ENCODE assay signal across 9 cellular contexts in the genomic region with DNA sequence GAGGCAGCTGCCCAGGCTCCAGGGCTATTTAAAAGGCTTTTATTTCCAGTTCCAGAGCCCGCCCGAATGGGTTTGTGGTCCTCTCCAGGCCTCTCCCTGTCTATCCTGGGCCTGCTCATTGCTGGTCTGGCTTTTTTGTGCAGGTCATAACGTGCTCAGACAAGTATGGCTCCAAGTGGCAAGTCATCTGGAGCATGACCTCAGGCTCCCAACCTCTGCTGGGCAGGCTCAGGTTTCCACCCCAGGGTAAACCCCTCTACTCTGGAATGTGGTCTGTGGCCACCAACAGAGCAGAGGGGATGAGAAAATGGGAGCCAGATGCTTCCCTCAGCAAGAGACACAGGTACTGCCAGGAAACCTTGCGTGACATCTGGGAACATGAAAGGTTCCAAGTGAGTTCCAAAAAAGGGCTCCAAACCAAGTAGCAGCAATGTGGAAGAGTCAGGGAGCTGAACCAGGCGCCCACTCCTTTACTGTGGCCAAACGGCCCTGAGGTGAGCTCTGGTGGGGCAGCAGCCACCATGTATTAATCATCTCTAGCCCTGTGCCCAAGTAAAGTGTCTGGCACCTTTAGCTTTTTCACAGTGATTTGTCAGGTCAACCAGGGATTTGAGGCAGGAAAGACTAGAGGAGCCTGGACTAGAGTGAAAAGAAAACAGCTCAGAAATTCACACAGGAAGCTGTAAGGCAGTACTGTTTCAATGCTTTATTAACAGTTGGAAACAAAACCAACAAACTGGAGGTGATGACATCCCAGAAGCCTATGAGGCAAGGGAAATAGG. TPM values are rescaled to one million over a fixed set of nuclear protein-coding genes. Genes with fewer than 3 reads are reported as not detected.
DNase-seq lines count a peak whose midpoint lies in the region; ATAC-seq, FAIRE-seq and TF ChIP-seq lines count a peak whose summit lies in the region.
"Had no signal": no experiment of that assay in that cellular context is flagged by ENCODE, and none has a peak within 500 bp of the region (broad histone marks: within the 10 kb centered on the region; RNA-seq: fewer than 3 reads in every experiment).

No MANE protein-coding gene starts in this region.

- DNase-seq in activated naive CD4-positive, alpha-beta T cell treated with anti-CD3 and anti-CD28 coated beads, Interleukin-2, amount 10 ng/mL, durations not matched to agents 7 days and 5 days = no peak
- no peak for DNase-seq in activated naive CD4-positive, alpha-beta T cell (lab: John Stamatoyannopoulos, UW)
- DNase-seq in HTR-8/SVneo (ENCODE audit: insufficient read length, low spot score) = peak; percentile 57
- no peak for DNase-seq in body of pancreas
- no peak for DNase-seq in lower lobe of right lung
- DNase-seq in urothelium cell line (ENCODE audit: low spot score) = peak; percentile 53
- DNase-seq in HUDEP-2 (lab: John Stamatoyannopoulos, UW; ENCODE audit: unreplicated experiment in 76 of 76) = no peak

- H3K9me3 ChIP-seq in body of pancreas = no peaks in the 10 kb centered on the region
- no peaks in the 10 kb centered on the region for H3K9me3 ChIP-seq in lower lobe of right lung

- H3K4me1 Mint-ChIP-seq in activated naive CD4-positive, alpha-beta T cell treated with anti-CD3 and anti-CD28 coated beads, Interleukin-2, amount 10 ng/mL, durations not matched to agents 7 days and 5 days = peaks cover 27% of the 10 kb centered on the region

- intact Hi-C loops in body of pancreas (cut with DNase I) = loop anchor here (10.0 kb wide), 1 partner anchor 100 kb away; the partner anchor contains the start of genes PCDHGA10 and PCDHGB7
- intact Hi-C loops in lower lobe of right lung (cut with DNase I) = no loop called here

- no peak for TF ChIP-seq POLR2A in body of pancreas (IDR thresholded peaks at IDR 0.05)

- ATAC-seq in body of pancreas (no peak), lower lobe of right lung (no peak), HG03342 (IDR thresholded peaks at IDR 0.05; ENCODE audit: unreplicated experiment) (no peak)

- H3K36me3 ChIP-seq in body of pancreas (replicated peaks in 1 of 2; ENCODE audit: insufficient read depth in 1 of 2, low read depth in 2 of 2) = peaks cover 0 to 13% of the 10 kb centered on the region in 2 donors
- peaks cover 63% of the 10 kb centered on the region for H3K36me3 ChIP-seq in lower lobe of right lung

- FAIRE-seq in HTR-8/SVneo (lab: Jason Lieb, UNC) (no peak), urothelium cell line (lab: Jason Lieb, UNC) (no peak)

- TF ChIP-seq CTCF in body of pancreas (IDR thresholded peaks at IDR 0.05) = no peak
- TF ChIP-seq CTCF in lower lobe of right lung (IDR thresholded peaks at IDR 0.05) = no peak

- H3K27ac Mint-ChIP-seq in activated naive CD4-positive, alpha-beta T cell treated with anti-CD3 and anti-CD28 coated beads, Interleukin-2, amount 10 ng/mL, durations not matched to agents 7 days and 5 days = peak overlapping the region; percentile 52

- H3K27ac ChIP-seq in body of pancreas (peak overlapping the region in 3 of 4 donors; percentile 58 to 65 (median 60)), lower lobe of right lung (peak overlapping the region; percentile 87)

- WGBS in body of pancreas, 2 donors = 71 to 75% methylated on average over 5 to 6 of the region's 6 CpGs

- no peak overlapping the region for H3K4me3 ChIP-seq in body of pancreas
- peak overlapping the region; percentile 64 for H3K4me3 ChIP-seq in lower lobe of right lung

- H3K4me3 Mint-ChIP-seq in activated naive CD4-positive, alpha-beta T cell treated with anti-CD3 and anti-CD28 coated beads, Interleukin-2, amount 10 ng/mL, durations not matched to agents 7 days and 5 days = no peak overlapping the region

- no peaks in the 10 kb centered on the region for H3K9me3 Mint-ChIP-seq in activated naive CD4-positive, alpha-beta T cell treated with anti-CD3 and anti-CD28 coated beads, Interleukin-2, amount 10 ng/mL, durations not matched to agents 7 days and 5 days
- H3K9me3 Mint-ChIP-seq: activated naive CD8-positive, alpha-beta T cell treated with anti-CD3 and anti-CD28 coated beads, Interleukin-2, amount 10 ng/mL, durations not matched to agents 7 days and 5 days had no signal

- peaks cover 55% of the 10 kb centered on the region for H3K36me3 Mint-ChIP-seq in activated naive CD4-positive, alpha-beta T cell treated with anti-CD3 and anti-CD28 coated beads, Interleukin-2, amount 10 ng/mL, durations not matched to agents 7 days and 5 days

- H3K27me3 Mint-ChIP-seq in activated naive CD4-positive, alpha-beta T cell treated with anti-CD3 and anti-CD28 coated beads, Interleukin-2, amount 10 ng/mL, durations not matched to agents 7 days and 5 days = no peaks in the 10 kb centered on the region
- H3K27me3 Mint-ChIP-seq: activated naive CD8-positive, alpha-beta T cell treated with anti-CD3 and anti-CD28 coated beads, Interleukin-2, amount 10 ng/mL, durations not matched to agents 7 days and 5 days had no signal

- H3K27me3 ChIP-seq in body of pancreas = no peaks in the 10 kb centered on the region
- no peaks in the 10 kb centered on the region for H3K27me3 ChIP-seq in lower lobe of right lung (ENCODE audit: low read depth)

- peaks cover 24% of the 10 kb centered on the region for H3K4me1 ChIP-seq in body of pancreas
- peaks cover 71% of the 10 kb centered on the region for H3K4me1 ChIP-seq in lower lobe of right lung

- CTCF ChIA-PET in activated naive CD4-positive, alpha-beta T cell treated with anti-CD3 and anti-CD28 coated beads, Interleukin-2, amount 10 ng/mL, durations not matched to agents 7 days and 5 days (lab: Charles Lee) = interaction anchor here (0.6 to 6.3 kb wide), 17 partner anchors 9 to 140 kb away, joined by 3 to 43 read pairs (median 6); partner anchors contain the start of genes PCDHGA10, PCDHGA12 and PCDHGA6

RNA-seq across cellular contexts. Expression of gene PCDHGC5, which starts 25.6 kb away (rescaled TPM):
- total RNA-seq in body of pancreas (1 to 10 TPM; 2.0 to 3.1 TPM), lower lobe of right lung (1.8 TPM)
- total RNA-seq: activated naive CD8-positive, alpha-beta T cell treated with anti-CD3 and anti-CD28 coated beads, Interleukin-2, amount 10 ng/mL, durations not matched to agents 7 days and 5 days had no signal

RNA-seq across cellular contexts. Expression of gene PCDHGC4, which starts 29.7 kb away (rescaled TPM):
- 1 to 10 TPM; 1.6 to 2.0 TPM for total RNA-seq in body of pancreas
- 1.5 TPM for total RNA-seq in lower lobe of right lung
- total RNA-seq: activated naive CD8-positive, alpha-beta T cell treated with anti-CD3 and anti-CD28 coated beads, Interleukin-2, amount 10 ng/mL, durations not matched to agents 7 days and 5 days had no signal

RNA-seq across cellular contexts. Expression of gene PCDHGC3, which starts 38.8 kb away (rescaled TPM):
- total RNA-seq in body of pancreas (10 to 100 TPM in 1 of 2 donors, 1 to 10 TPM in 1; 9.6 to 16.1 TPM), lower lobe of right lung (82.4 TPM)
- total RNA-seq: activated naive CD8-positive, alpha-beta T cell treated with anti-CD3 and anti-CD28 coated beads, Interleukin-2, amount 10 ng/mL, durations not matched to agents 7 days and 5 days had no signal

Comparison
In these comparisons a context has a peak if more than half of its experiments do, and no peak if none do; other contexts are left out.
1. DNase-seq: peak in HTR-8/SVneo (single experiment) and urothelium cell line (single experiment); none in activated naive CD4-positive, alpha-beta T cell treated with anti-CD3 and anti-CD28 coated beads, Interleukin-2, amount 10 ng/mL, durations not matched to agents 7 days and 5 days (single experiment), activated naive CD4-positive, alpha-beta T cell (0 of 4), body of pancreas (0 of 4), lower lobe of right lung (single experiment) and HUDEP-2 (0 of 76).